ENCODE assay signal across 21 cellular contexts in the genomic region with DNA sequence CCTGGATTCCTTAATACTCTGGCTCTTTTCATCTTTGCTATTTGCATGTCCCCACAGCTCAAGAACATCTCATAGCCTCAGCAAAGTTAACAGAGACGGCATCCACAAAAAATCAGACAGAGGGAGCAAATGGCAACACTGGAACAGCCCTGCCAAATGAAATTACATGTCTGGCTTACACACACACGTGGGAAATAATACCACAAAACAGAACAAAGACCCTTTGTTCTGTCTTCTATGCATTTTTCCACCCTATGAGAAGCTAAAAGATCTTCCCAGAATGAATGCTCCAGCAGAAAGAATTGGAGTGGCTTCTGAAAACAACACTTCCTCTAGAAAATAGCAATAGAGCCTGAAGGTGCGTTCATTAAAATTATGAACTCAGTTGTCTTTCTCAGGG.
"Had no signal": no experiment of that assay in that cellular context is flagged by ENCODE, and none has a peak within 500 bp of the region (broad histone marks: within the 10 kb centered on the region; RNA-seq: fewer than 3 reads in every experiment).

No MANE protein-coding gene starts in this region.

- ATAC-seq: activated CD8-positive, alpha-beta T cell treated with anti-CD3 and anti-CD28 coated beads for 36 hours; activated T-helper 17 cell treated with anti-CD3 and anti-CD28 coated beads, Interleukin-2, amount 50 U/mL, for 72 hours; body of pancreas; heart right ventricle; naive thymus-derived CD8-positive, alpha-beta T cell; stimulated activated naive CD8-positive, alpha-beta T cell treated with anti-CD3 and anti-CD28 coated beads, Interleukin-15, amount 100 ng/mL, for 72 hours had no signal

- H3K27me3 ChIP-seq: body of pancreas, heart right ventricle, neutrophil, right atrium auricular region had no signal

- FAIRE-seq: frontal cortex had no signal

- H3K4me1 ChIP-seq: parathyroid adenoma had no signal

- H3K9me3 ChIP-seq: body of pancreas, heart right ventricle, neutrophil, right atrium auricular region had no signal

- H3K36me3 ChIP-seq: heart right ventricle, right atrium auricular region had no signal

- DNase-seq: activated CD4-positive, alpha-beta T cell treated with anti-CD3 and anti-CD28 coated beads for 48 hours; activated CD4-positive, CD25-positive, alpha-beta regulatory T cell; activated CD8-positive, alpha-beta T cell treated with anti-CD3 and anti-CD28 coated beads for 36 hours; activated naive CD4-positive, alpha-beta T cell; activated naive CD8-positive, alpha-beta T cell treated with anti-CD3 and anti-CD28 coated beads for 36 hours; activated T-cell treated with anti-CD3 and anti-CD28 coated beads, Interleukin-2, amount 50 U/mL, for 1 hour; amniotic stem cell; endodermal cell; erythroblast; heart right ventricle; mesendoderm; naive thymus-derived CD8-positive, alpha-beta T cell; stimulated activated CD4-positive, alpha-beta T cell treated with anti-CD3 and anti-CD28 coated beads, Interleukin-2, amount 100 ng/mL, for 48 hours; stimulated activated naive CD8-positive, alpha-beta T cell treated with anti-CD3 and anti-CD28 coated beads, Interleukin-15, amount 100 ng/mL, for 72 hours; T1000 had no signal

- H3K27ac ChIP-seq: body of pancreas, heart right ventricle, neutrophil, parathyroid adenoma, right atrium auricular region had no signal

- H3K4me3 ChIP-seq: body of pancreas, heart right ventricle, right atrium auricular region had no signal

- H2AFZ ChIP-seq: parathyroid adenoma had no signal

- H3K9ac ChIP-seq: parathyroid adenoma had no signal
